In genomic region chr17:33941744-33942143, GRCh38 we compare ENCODE assay signal across 30 cellular contexts.
"Had no signal": no experiment of that assay in that cellular context is flagged by ENCODE, and none has a peak within 500 bp of the region (broad histone marks: within the 10 kb centered on the region; RNA-seq: fewer than 3 reads in every experiment).

No MANE protein-coding gene starts in this region.

- DNase-seq: naive thymus-derived CD8-positive, alpha-beta T cell; nephron progenitor cell; nucleus accumbens; posterior cingulate gyrus; retina; right lobe of liver; sigmoid colon; small intestine; stimulated activated CD4-positive, alpha-beta T cell treated with anti-CD3 and anti-CD28 coated beads, Interleukin-15, amount 100 ng/mL, for 24 hours; stimulated activated CD4-positive, alpha-beta T cell treated with anti-CD3 and anti-CD28 coated beads, Interleukin-2, amount 100 ng/mL, for 24 hours; stimulated activated CD4-positive, alpha-beta T cell treated with anti-CD3 and anti-CD28 coated beads, Interleukin-2, amount 100 ng/mL, for 48 hours; stimulated activated CD4-positive, alpha-beta T cell treated with anti-CD3 and anti-CD28 coated beads, Interleukin-4, amount 100 ng/mL, for 24 hours; stimulated activated naive CD4-positive, alpha-beta T cell; stimulated activated naive CD8-positive, alpha-beta T cell treated with anti-CD3 and anti-CD28 coated beads, Interleukin-15, amount 100 ng/mL, for 72 hours; stimulated activated naive CD8-positive, alpha-beta T cell treated with anti-CD3 and anti-CD28 coated beads, Interleukin-15, Interleukin-2, amounts not matched to agents 100 U/mL and 50 U/mL, for 24 hours; substantia nigra; testis; tibial artery; transverse colon; upper lobe of right lung; uterus had no signal

- H3K9me3 ChIP-seq: neutrophil, prostate gland, right atrium auricular region, right lobe of liver, sigmoid colon, suprapubic skin, testis, tibial artery, transverse colon, upper lobe of right lung, uterus had no signal

- H3K4me3 ChIP-seq: prostate gland, right atrium auricular region, right lobe of liver, sigmoid colon, suprapubic skin, testis, tibial artery, transverse colon, upper lobe of right lung, uterus had no signal

- H3K36me3 ChIP-seq: neutrophil, prostate gland, right atrium auricular region, right lobe of liver, sigmoid colon, suprapubic skin, tibial artery, transverse colon, upper lobe of right lung, uterus had no signal

- H3K4me1 Mint-ChIP-seq: naive thymus-derived CD8-positive, alpha-beta T cell; neural crest cell; stimulated activated effector memory CD8-positive, alpha-beta T cell treated with anti-CD3 and anti-CD28 coated beads, Interleukin-12 subunit alpha, Interleukin-12 subunit beta, amount 100 ng/mL, for 72 hours had no signal

- ATAC-seq: naive thymus-derived CD8-positive, alpha-beta T cell; right lobe of liver; stimulated activated effector memory CD8-positive, alpha-beta T cell treated with anti-CD3 and anti-CD28 coated beads, Interleukin-12 subunit alpha, Interleukin-12 subunit beta, amount 100 ng/mL, for 72 hours; stimulated activated naive CD8-positive, alpha-beta T cell treated with anti-CD3 and anti-CD28 coated beads, Interleukin-15, amount 100 ng/mL, for 72 hours; stimulated activated naive CD8-positive, alpha-beta T cell treated with anti-CD3 and anti-CD28 coated beads, Interleukin-15, Interleukin-2, amounts not matched to agents 100 U/mL and 50 U/mL, for 24 hours; upper lobe of right lung had no signal

- H3K4me1 ChIP-seq: parathyroid adenoma, prostate gland, right lobe of liver, suprapubic skin, testis, tibial artery, transverse colon, upper lobe of right lung, uterus had no signal

- FAIRE-seq: small intestine had no signal

- H3K36me3 Mint-ChIP-seq: naive thymus-derived CD8-positive, alpha-beta T cell; natural killer cell treated with Interleukin-12 subunit alpha and Interleukin-12 subunit beta and Interleukin-15 and Interleukin-18, amount 100 ng/mL, for 72 hours; stimulated activated effector memory CD8-positive, alpha-beta T cell treated with anti-CD3 and anti-CD28 coated beads, Interleukin-12 subunit alpha, Interleukin-12 subunit beta, amount 100 ng/mL, for 72 hours; type B pancreatic cell had no signal

- H3K9me3 Mint-ChIP-seq: naive thymus-derived CD8-positive, alpha-beta T cell; natural killer cell treated with Interleukin-12 subunit alpha and Interleukin-12 subunit beta and Interleukin-15 and Interleukin-18, amount 100 ng/mL, for 72 hours; nephron progenitor cell; neural crest cell; stimulated activated effector memory CD8-positive, alpha-beta T cell treated with anti-CD3 and anti-CD28 coated beads, Interleukin-12 subunit alpha, Interleukin-12 subunit beta, amount 100 ng/mL, for 72 hours; stimulated activated naive CD8-positive, alpha-beta T cell treated with anti-CD3 and anti-CD28 coated beads, Interleukin-15, amount 100 ng/mL, for 72 hours; type B pancreatic cell had no signal

- H3K27ac Mint-ChIP-seq: naive thymus-derived CD8-positive, alpha-beta T cell; natural killer cell treated with Interleukin-12 subunit alpha and Interleukin-12 subunit beta and Interleukin-15 and Interleukin-18, amount 100 ng/mL, for 72 hours; nephron progenitor cell; stimulated activated effector memory CD8-positive, alpha-beta T cell treated with anti-CD3 and anti-CD28 coated beads, Interleukin-12 subunit alpha, Interleukin-12 subunit beta, amount 100 ng/mL, for 72 hours; type B pancreatic cell had no signal

- H3K27ac ChIP-seq: neutrophil, parathyroid adenoma, prostate gland, right atrium auricular region, right lobe of liver, sigmoid colon, suprapubic skin, testis, tibial artery, transverse colon, upper lobe of right lung, uterus had no signal

- H3K27me3 ChIP-seq: neutrophil, right atrium auricular region, right lobe of liver, testis, tibial artery, upper lobe of right lung, uterus had no signal

- H3K4me3 Mint-ChIP-seq: naive thymus-derived CD8-positive, alpha-beta T cell; natural killer cell treated with Interleukin-12 subunit alpha and Interleukin-12 subunit beta and Interleukin-15 and Interleukin-18, amount 100 ng/mL, for 72 hours; nephron progenitor cell; neural crest cell; stimulated activated effector memory CD8-positive, alpha-beta T cell treated with anti-CD3 and anti-CD28 coated beads, Interleukin-12 subunit alpha, Interleukin-12 subunit beta, amount 100 ng/mL, for 72 hours; stimulated activated naive CD8-positive, alpha-beta T cell treated with anti-CD3 and anti-CD28 coated beads, Interleukin-15, amount 100 ng/mL, for 72 hours; type B pancreatic cell had no signal
